Comparison of ENCODE assay signal across 23 cellular contexts in genomic region chr12:124319368-124320050, GRCh38. TPM values are rescaled to one million over a fixed set of nuclear protein-coding genes. Genes with fewer than 3 reads are reported as not detected.
"Had no signal": no experiment of that assay in that cellular context is flagged by ENCODE, and none has a peak within 500 bp of the region (broad histone marks: within the 10 kb centered on the region; RNA-seq: fewer than 3 reads in every experiment).

No MANE protein-coding gene starts in this region.

- H3K27ac ChIP-seq: brain microvascular endothelial cell, esophagus muscularis mucosa, left ventricle myocardium inferior, neutrophil, ovary, psoas muscle, right atrium auricular region, suprapubic skin, tibial nerve had no signal

- H3K4me3 ChIP-seq: esophagus muscularis mucosa, left ventricle myocardium inferior, ovary, psoas muscle, right atrium auricular region, stomach, suprapubic skin, tibial nerve had no signal

- DNase-seq: activated CD4-positive, alpha-beta memory T cell treated with anti-CD3 and anti-CD28 coated beads for 36 hours; activated CD4-positive, alpha-beta T cell treated with anti-CD3 and anti-CD28 coated beads for 48 hours; activated gamma-delta T cell treated with Interleukin-2 at 50 U/mL for 16 hours; aorta; brain microvascular endothelial cell; central memory CD4-positive, alpha-beta T cell; effector memory CD4-positive, alpha-beta T cell; glutamatergic neuron; hippocampal formation; left ventricle myocardium inferior; ovary; psoas muscle; stimulated activated CD4-positive, alpha-beta T cell treated with anti-CD3 and anti-CD28 coated beads, Interleukin-4, amount 100 ng/mL, for 4 hours; stomach; T-helper 17 cell had no signal

- H3K9me3 Mint-ChIP-seq: natural killer cell treated with Interleukin-12 subunit alpha and Interleukin-12 subunit beta and Interleukin-15 and Interleukin-18, amount 100 ng/mL, for 72 hours had no signal

- H3K27me3 ChIP-seq: brain microvascular endothelial cell, esophagus muscularis mucosa, neutrophil, ovary, right atrium auricular region, stomach, suprapubic skin, tibial nerve had no signal

- H3K4me3 Mint-ChIP-seq: activated CD4-positive, alpha-beta memory T cell treated with anti-CD3 and anti-CD28 coated beads for 36 hours; activated naive CD4-positive, alpha-beta T cell treated with anti-CD3 and anti-CD28 coated beads, Interleukin-2, amount 50 U/mL, for 24 hours; activated T-helper 1 cell treated with anti-CD3 and anti-CD28 coated beads, Interleukin-12 subunit alpha, Interleukin-12 subunit beta, Interleukin-2, Interleukin-4 antibody, amounts not matched to agents 30 ng/mL and 10 ng/mL and 1 ng/mL, durations not matched to agents 14 hours and 24 hours and 36 hours; natural killer cell treated with Interleukin-12 subunit alpha and Interleukin-12 subunit beta and Interleukin-15 and Interleukin-18, amount 100 ng/mL, for 72 hours; T-helper 17 cell had no signal

- ATAC-seq: natural killer cell treated with Interleukin-12 subunit alpha and Interleukin-12 subunit beta and Interleukin-15 and Interleukin-18, amount 100 ng/mL, for 72 hours; psoas muscle; T-helper 17 cell had no signal

- H3K27me3 Mint-ChIP-seq: activated CD4-positive, alpha-beta memory T cell treated with anti-CD3 and anti-CD28 coated beads for 36 hours; activated naive CD4-positive, alpha-beta T cell treated with anti-CD3 and anti-CD28 coated beads, Interleukin-2, amount 50 U/mL, for 24 hours; natural killer cell treated with Interleukin-12 subunit alpha and Interleukin-12 subunit beta and Interleukin-15 and Interleukin-18, amount 100 ng/mL, for 72 hours; T-helper 17 cell had no signal

- H3K4me1 Mint-ChIP-seq: activated naive CD4-positive, alpha-beta T cell treated with anti-CD3 and anti-CD28 coated beads, Interleukin-2, amount 50 U/mL, for 24 hours had no signal

- H3K36me3 ChIP-seq: ovary had no signal

- H3K4me1 ChIP-seq: left ventricle myocardium inferior, psoas muscle, right atrium auricular region, suprapubic skin had no signal

- H3K27ac Mint-ChIP-seq: activated CD4-positive, alpha-beta memory T cell treated with anti-CD3 and anti-CD28 coated beads for 36 hours; activated naive CD4-positive, alpha-beta T cell treated with anti-CD3 and anti-CD28 coated beads, Interleukin-2, amount 50 U/mL, for 24 hours; activated T-helper 1 cell treated with anti-CD3 and anti-CD28 coated beads, Interleukin-12 subunit alpha, Interleukin-12 subunit beta, Interleukin-2, Interleukin-4 antibody, amounts not matched to agents 30 ng/mL and 10 ng/mL and 1 ng/mL, durations not matched to agents 14 hours and 24 hours and 36 hours; natural killer cell treated with Interleukin-12 subunit alpha and Interleukin-12 subunit beta and Interleukin-15 and Interleukin-18, amount 100 ng/mL, for 72 hours; T-helper 17 cell had no signal

RNA-seq across cellular contexts. Expression of gene RFLNA, which starts 24.6 kb away (rescaled TPM):
- total RNA-seq: activated CD4-positive, alpha-beta memory T cell treated with anti-CD3 and anti-CD28 coated beads for 36 hours; activated T-helper 1 cell treated with anti-CD3 and anti-CD28 coated beads, Interleukin-12 subunit alpha, Interleukin-12 subunit beta, Interleukin-2, Interleukin-4 antibody, amounts not matched to agents 30 ng/mL and 10 ng/mL and 1 ng/mL, durations not matched to agents 14 hours and 24 hours and 36 hours; natural killer cell treated with Interleukin-12 subunit alpha and Interleukin-12 subunit beta and Interleukin-15 and Interleukin-18, amount 100 ng/mL, for 72 hours; T-helper 17 cell had no signal
